ENCODE assay signal across 20 cellular contexts in genomic region chr10:35888400-35888799, GRCh38.
DNase-seq lines count a peak whose midpoint lies in the region; ATAC-seq, FAIRE-seq and TF ChIP-seq lines count a peak whose summit lies in the region.
"Had no signal": no experiment of that assay in that cellular context is flagged by ENCODE, and none has a peak within 500 bp of the region (broad histone marks: within the 10 kb centered on the region; RNA-seq: fewer than 3 reads in every experiment).

No MANE protein-coding gene starts in this region.

- H3K4me2 ChIP-seq in keratinocyte (ENCODE audit: control insufficient read depth, extremely low read depth, insufficient read depth, low read depth, low read length): peak overlapping the region; percentile 68

- no peak for FAIRE-seq in keratinocyte (lab: Jason Lieb, UNC)
- no peak for FAIRE-seq in D721Med (lab: Jason Lieb, UNC)
- no peak for FAIRE-seq in GM19239 (lab: Jason Lieb, UNC)
- FAIRE-seq: A204.1, G401.6, GM12891, GM18507, H1, HepG2 had no signal

- H3K27me3 ChIP-seq in RWPE2 (ENCODE audit: insufficient read depth, poor library complexity, severe bottlenecking) (no peaks in the 10 kb centered on the region), colonic mucosa (no peaks in the 10 kb centered on the region), keratinocyte (ENCODE audit: control insufficient read depth, extremely low read depth, insufficient read depth, low read length) (no peaks in the 10 kb centered on the region)
- H3K27me3 ChIP-seq: BE2C had no signal

- H3K9me1 ChIP-seq in keratinocyte (ENCODE audit: control insufficient read depth, extremely low read depth, insufficient read depth, low read length): no peaks in the 10 kb centered on the region

- no peak overlapping the region for H3K4me3 ChIP-seq in RWPE2 (ENCODE audit: severe bottlenecking)
- H3K4me3 ChIP-seq in colonic mucosa: no peak overlapping the region
- no peak overlapping the region for H3K4me3 ChIP-seq in keratinocyte (ENCODE audit: control insufficient read depth in 2 of 3, extremely low read depth in 1 of 3, insufficient read depth in 2 of 3, low read depth in 1 of 3, low read length in 3 of 3)

- no peaks in the 10 kb centered on the region for H3K9me3 ChIP-seq in RWPE2 (ENCODE audit: severe bottlenecking)
- H3K9me3 ChIP-seq in colonic mucosa: no peaks in the 10 kb centered on the region
- H3K9me3 ChIP-seq in keratinocyte (ENCODE audit: control insufficient read depth, low read depth, low read length): no peaks in the 10 kb centered on the region
- H3K9me3 ChIP-seq: BE2C had no signal

- no peak for DNase-seq in RWPE2 (ENCODE audit: low spot score)
- no peak for DNase-seq in colonic mucosa
- no peak for DNase-seq in keratinocyte (ENCODE audit: low read depth, low spot score)
- DNase-seq in D721Med (ENCODE audit: insufficient read length, low spot score): no peak
- DNase-seq in activated naive CD4-positive, alpha-beta T cell (lab: John Stamatoyannopoulos, UW): no peak
- no peak for DNase-seq in medulla oblongata (ENCODE audit: extremely low spot score)
- no peak for DNase-seq in GM19239 (ENCODE audit: insufficient read length, low spot score)
- DNase-seq: ACHN; BE2C; C1 segment of cervical spinal cord; CD4-positive, CD25-positive, alpha-beta regulatory T cell; CD8-positive, alpha-beta memory T cell; COR-L47; H9 had no signal

- dilution Hi-C loops in keratinocyte (cut with MboI; ENCODE audit: extremely low pct_ligation_motif_present, low sequenced_read_pairs): no loop called here

- peak overlapping the region; percentile 30 for H3K27ac ChIP-seq in RWPE2 (ENCODE audit: poor library complexity, severe bottlenecking)
- H3K27ac ChIP-seq in colonic mucosa: peak overlapping the region; percentile 65
- peak overlapping the region; percentile 22 for H3K27ac ChIP-seq in keratinocyte (ENCODE audit: control insufficient read depth, insufficient read depth, low read length)

- H4K20me1 ChIP-seq in keratinocyte (ENCODE audit: control insufficient read depth, extremely low read depth, insufficient read depth, low read length): no peaks in the 10 kb centered on the region

- TF ChIP-seq CTCF in RWPE2 (IDR thresholded peaks at IDR 0.05; ENCODE audit: poor library complexity, severe bottlenecking) (no peak), colonic mucosa (IDR thresholded peaks at IDR 0.05) (no peak), keratinocyte (optimal IDR thresholded peaks at IDR 0.05 in 1 of 3, IDR thresholded peaks at IDR 0.05 in 1 of 3, conservative IDR thresholded peaks at IDR 0.05 in 1 of 3; ENCODE audit: extremely low read depth in 1 of 3, insufficient read depth in 2 of 3, low read length in 3 of 3) (no peak), D721Med (IDR thresholded peaks at IDR 0.05; ENCODE audit: insufficient read depth, missing control alignments) (no peak)

- no peaks in the 10 kb centered on the region for H3K79me2 ChIP-seq in keratinocyte (ENCODE audit: control insufficient read depth, insufficient read depth, low read length)

- H3K9ac ChIP-seq in colonic mucosa (ENCODE audit: low read depth in 2 of 2, low read length in 2 of 2) (no peak overlapping the region), keratinocyte (ENCODE audit: control insufficient read depth, extremely low read depth, insufficient read depth, low read length) (no peak overlapping the region)

- no peak for ATAC-seq in RWPE2 (ENCODE audit: low read depth)
- ATAC-seq: HepG2 had no signal

- peaks cover 13% of the 10 kb centered on the region for H3K4me1 ChIP-seq in RWPE2 (ENCODE audit: insufficient read depth, poor library complexity, severe bottlenecking)
- peaks cover 7% of the 10 kb centered on the region for H3K4me1 ChIP-seq in colonic mucosa
- peaks cover 14% of the 10 kb centered on the region for H3K4me1 ChIP-seq in keratinocyte (ENCODE audit: control insufficient read depth, extremely low read depth, insufficient read depth, low read length)
- H3K4me1 ChIP-seq: BE2C had no signal

- H3K36me3 ChIP-seq in RWPE2 (ENCODE audit: low read depth): no peaks in the 10 kb centered on the region
- no peaks in the 10 kb centered on the region for H3K36me3 ChIP-seq in colonic mucosa
- no peaks in the 10 kb centered on the region for H3K36me3 ChIP-seq in keratinocyte (ENCODE audit: control insufficient read depth in 2 of 2, extremely low read depth in 1 of 2, insufficient read depth in 2 of 2, low read length in 2 of 2)
- H3K36me3 ChIP-seq: BE2C had no signal

- intact Hi-C loops in colonic mucosa (cut with DNase I): loop anchor here (10.0 kb wide), 1 partner anchor 114 kb away; no protein-coding TSS in a partner anchor

- H2AFZ ChIP-seq in keratinocyte (ENCODE audit: control insufficient read depth, low read length): peak overlapping the region; percentile 32
